1 cellular context compared by ENCODE assay signal in the genomic region with DNA sequence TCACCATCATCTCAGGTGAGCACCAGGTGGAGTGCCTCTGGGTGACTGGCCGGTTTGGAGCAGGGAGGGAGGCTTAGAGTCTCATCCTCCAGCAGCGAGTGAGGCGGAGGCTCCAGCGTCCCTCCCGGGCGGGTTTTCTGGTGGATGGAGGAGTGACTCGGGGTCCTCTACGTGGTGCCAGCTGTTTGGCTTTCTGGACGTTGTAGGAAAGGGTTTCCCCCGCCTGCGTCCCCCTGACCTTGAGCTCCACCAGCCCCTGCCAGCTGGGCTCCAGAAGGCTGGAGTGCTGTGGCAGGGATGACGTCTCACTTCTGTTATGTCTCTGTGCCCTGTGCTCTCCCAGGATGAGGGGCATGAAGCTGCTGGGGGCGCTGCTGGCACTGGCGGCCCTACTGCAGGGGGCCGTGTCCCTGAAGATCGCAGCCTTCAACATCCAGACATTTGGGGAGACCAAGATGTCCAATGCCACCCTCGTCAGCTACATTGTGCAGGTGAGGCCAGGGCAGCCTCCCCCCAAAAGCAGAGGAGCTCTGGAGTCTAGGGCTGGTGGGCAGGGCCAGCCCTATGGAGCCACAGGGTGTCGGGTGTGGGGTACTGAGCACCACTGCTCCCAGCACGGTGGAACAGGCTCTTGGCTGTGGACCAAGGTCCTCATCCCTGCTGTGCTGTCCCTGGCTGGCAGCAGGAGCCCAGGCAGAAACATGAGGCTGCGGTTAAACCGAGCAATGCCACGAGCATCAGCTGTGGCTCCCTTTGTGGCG.
TF ChIP-seq lines count a peak whose summit lies in the region.

No MANE protein-coding gene starts in this region.

TF ChIP-seq in HepG2, 621 proteins besides CTCF, POLR2A, EP300 and RAD21:
- TF ChIP-seq ADNP (CRISPR knock-in tag; IDR thresholded peaks at IDR 0.05) (no peak), ZBED4 (CRISPR knock-in tag; IDR thresholded peaks at IDR 0.05; ENCODE audit: borderline replicate concordance) (no peak), AGO2 (optimal IDR thresholded peaks at IDR 0.05; ENCODE audit: low read depth, low read length) (peak; percentile 76), KDM2A (CRISPR knock-in tag; IDR thresholded peaks at IDR 0.05; ENCODE audit: borderline replicate concordance, low read depth) (0 out of 2 replicates have a peak, but pooled peaks have one; percentile 5), ZNF230 (CRISPR knock-in tag; IDR thresholded peaks at IDR 0.05) (0 out of 2 replicates have a peak, but pooled peaks have one; percentile 7), MXD1 (CRISPR knock-in tag; IDR thresholded peaks at IDR 0.05) (peak; percentile 52; the same call in 1 of the 2 replicates), HOXA7 (CRISPR knock-in tag; IDR thresholded peaks at IDR 0.05) (no peak), RBM22 (optimal IDR thresholded peaks at IDR 0.05; ENCODE audit: low read length) (peak; percentile 44), ZBTB7A (CRISPR knock-in tag; IDR thresholded peaks at IDR 0.05) (peak; percentile 22; the same call in 1 of the 2 replicates)
- TF ChIP-seq, protein P1, sequence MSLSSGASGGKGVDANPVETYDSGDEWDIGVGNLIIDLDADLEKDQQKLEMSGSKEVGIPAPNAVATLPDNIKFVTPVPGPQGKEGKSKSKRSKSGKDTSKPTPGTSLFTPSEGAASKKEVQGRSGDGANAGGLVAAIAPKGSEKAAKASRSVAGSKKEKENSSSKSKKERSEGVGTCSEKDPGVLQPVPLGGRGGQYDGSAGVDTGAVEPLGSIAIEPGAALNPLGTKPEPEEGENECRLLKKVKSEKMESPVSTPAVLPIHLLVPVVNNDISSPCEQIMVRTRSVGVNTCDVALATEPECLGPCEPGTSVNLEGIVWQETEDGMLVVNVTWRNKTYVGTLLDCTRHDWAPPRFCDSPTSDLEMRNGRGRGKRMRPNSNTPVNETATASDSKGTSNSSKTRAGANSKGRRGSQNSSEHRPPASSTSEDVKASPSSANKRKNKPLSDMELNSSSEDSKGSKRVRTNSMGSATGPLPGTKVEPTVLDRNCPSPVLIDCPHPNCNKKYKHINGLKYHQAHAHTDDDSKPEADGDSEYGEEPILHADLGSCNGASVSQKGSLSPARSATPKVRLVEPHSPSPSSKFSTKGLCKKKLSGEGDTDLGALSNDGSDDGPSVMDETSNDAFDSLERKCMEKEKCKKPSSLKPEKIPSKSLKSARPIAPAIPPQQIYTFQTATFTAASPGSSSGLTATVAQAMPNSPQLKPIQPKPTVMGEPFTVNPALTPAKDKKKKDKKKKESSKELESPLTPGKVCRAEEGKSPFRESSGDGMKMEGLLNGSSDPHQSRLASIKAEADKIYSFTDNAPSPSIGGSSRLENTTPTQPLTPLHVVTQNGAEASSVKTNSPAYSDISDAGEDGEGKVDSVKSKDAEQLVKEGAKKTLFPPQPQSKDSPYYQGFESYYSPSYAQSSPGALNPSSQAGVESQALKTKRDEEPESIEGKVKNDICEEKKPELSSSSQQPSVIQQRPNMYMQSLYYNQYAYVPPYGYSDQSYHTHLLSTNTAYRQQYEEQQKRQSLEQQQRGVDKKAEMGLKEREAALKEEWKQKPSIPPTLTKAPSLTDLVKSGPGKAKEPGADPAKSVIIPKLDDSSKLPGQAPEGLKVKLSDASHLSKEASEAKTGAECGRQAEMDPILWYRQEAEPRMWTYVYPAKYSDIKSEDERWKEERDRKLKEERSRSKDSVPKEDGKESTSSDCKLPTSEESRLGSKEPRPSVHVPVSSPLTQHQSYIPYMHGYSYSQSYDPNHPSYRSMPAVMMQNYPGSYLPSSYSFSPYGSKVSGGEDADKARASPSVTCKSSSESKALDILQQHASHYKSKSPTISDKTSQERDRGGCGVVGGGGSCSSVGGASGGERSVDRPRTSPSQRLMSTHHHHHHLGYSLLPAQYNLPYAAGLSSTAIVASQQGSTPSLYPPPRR (CRISPR knock-in tag; IDR thresholded peaks at IDR 0.05; ENCODE audit: borderline replicate concordance): no peak
